ENCODE assay signal across 8 cellular contexts in the genomic region with DNA sequence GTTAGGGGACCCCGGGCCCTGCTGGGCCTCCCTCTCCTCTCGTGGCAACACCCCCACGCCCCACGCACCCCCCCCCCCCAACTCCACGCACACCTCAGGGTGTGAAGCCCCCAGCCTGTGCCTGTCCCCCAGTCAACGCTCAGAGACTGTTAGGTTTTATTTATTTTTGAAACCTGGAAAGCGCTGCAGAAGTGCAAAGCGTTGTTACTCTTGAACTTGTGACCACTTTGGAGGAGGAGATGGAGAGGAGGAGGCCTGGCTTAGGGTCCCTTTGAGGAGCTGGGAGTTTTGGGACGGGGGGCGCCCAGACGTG. TPM values are rescaled to one million over a fixed set of nuclear protein-coding genes. Genes with fewer than 3 reads are reported as not detected.
DNase-seq lines count a peak whose midpoint lies in the region; ATAC-seq and TF ChIP-seq lines count a peak whose summit lies in the region.

No MANE protein-coding gene starts in this region.

- H3K4me1 ChIP-seq in urinary bladder (ENCODE audit: insufficient read depth): no peaks in the 10 kb centered on the region

- H3K4me3 Mint-ChIP-seq in activated naive CD4-positive, alpha-beta T cell treated with anti-CD3 and anti-CD28 coated beads, Interleukin-2, amount 50 U/mL, for 24 hours: peak overlapping the region; percentile 91
- peak overlapping the region; percentile 97 for H3K4me3 Mint-ChIP-seq in memory B cell

- TF ChIP-seq CTCF in cardiac fibroblast (IDR thresholded peaks at IDR 0.05; ENCODE audit: low read depth, low read length): no peak

- no peak for DNase-seq in activated naive CD4-positive, alpha-beta T cell (lab: John Stamatoyannopoulos, UW)
- DNase-seq in cardiac fibroblast (ENCODE audit: low read depth in 2 of 2): no peak
- no peak for DNase-seq in memory B cell (ENCODE audit: low spot score in 2 of 2)
- no peak for DNase-seq in SHP77 (lab: John Stamatoyannopoulos, UW)
- no peak for DNase-seq in SHP77 treated with DMSO at 0.1 percent for 48 hours (lab: John Stamatoyannopoulos, UW)

- under 1% methylated on average over 11 of the region's 11 CpGs for WGBS in urinary bladder

- H3K36me3 ChIP-seq in urinary bladder (ENCODE audit: insufficient read depth): peaks cover 4% of the 10 kb centered on the region

- H3K9me3 Mint-ChIP-seq in activated naive CD4-positive, alpha-beta T cell treated with anti-CD3 and anti-CD28 coated beads, Interleukin-2, amount 50 U/mL, for 24 hours: no peaks in the 10 kb centered on the region
- no peaks in the 10 kb centered on the region for H3K9me3 Mint-ChIP-seq in memory B cell

- H3K4me1 Mint-ChIP-seq in activated naive CD4-positive, alpha-beta T cell treated with anti-CD3 and anti-CD28 coated beads, Interleukin-2, amount 50 U/mL, for 24 hours: peaks cover 78% of the 10 kb centered on the region
- H3K4me1 Mint-ChIP-seq in memory B cell: peaks cover 32% of the 10 kb centered on the region

- H3K27me3 Mint-ChIP-seq in activated naive CD4-positive, alpha-beta T cell treated with anti-CD3 and anti-CD28 coated beads, Interleukin-2, amount 50 U/mL, for 24 hours: no peaks in the 10 kb centered on the region
- H3K27me3 Mint-ChIP-seq in memory B cell: no peaks in the 10 kb centered on the region

- ATAC-seq in memory B cell (ENCODE audit: low read depth) (no peak), HG03159 (IDR thresholded peaks at IDR 0.05; ENCODE audit: unreplicated experiment) (no peak)

- H3K27ac Mint-ChIP-seq in activated naive CD4-positive, alpha-beta T cell treated with anti-CD3 and anti-CD28 coated beads, Interleukin-2, amount 50 U/mL, for 24 hours: peak overlapping the region; percentile 99
- H3K27ac Mint-ChIP-seq in memory B cell: peak overlapping the region; percentile 100

- peaks cover 4% of the 10 kb centered on the region for H3K36me3 Mint-ChIP-seq in activated naive CD4-positive, alpha-beta T cell treated with anti-CD3 and anti-CD28 coated beads, Interleukin-2, amount 50 U/mL, for 24 hours
- peaks cover 8% of the 10 kb centered on the region for H3K36me3 Mint-ChIP-seq in memory B cell

- H3K27ac ChIP-seq in urinary bladder (ENCODE audit: low read depth): peak overlapping the region; percentile 98

- H3K4me3 ChIP-seq in cardiac fibroblast (replicated peaks in 1 of 2; ENCODE audit: low read depth in 2 of 2, low read length in 2 of 2) (peak overlapping the region; percentile 69 to 85), urinary bladder (ENCODE audit: low read depth, low read length) (peak overlapping the region; percentile 68)

RNA-seq across cellular contexts. Expression of a gene that starts 0.9 kb away (rescaled TPM):
- 19.5 TPM for total RNA-seq in urinary bladder
- 29.2 TPM for polyA plus RNA-seq in urinary bladder

RNA-seq across cellular contexts. Expression of a gene that starts 54.8 kb away (rescaled TPM):
- 17.6 TPM for total RNA-seq in urinary bladder
- polyA plus RNA-seq in urinary bladder: 25.6 TPM
